9 cellular contexts compared by ENCODE assay signal in genomic region chr6:158041370-158041769, GRCh38. TPM values are rescaled to one million over a fixed set of nuclear protein-coding genes. Genes with fewer than 3 reads are reported as not detected.
DNase-seq lines count a peak whose midpoint lies in the region; ATAC-seq and TF ChIP-seq lines count a peak whose summit lies in the region.
"Had no signal": no experiment of that assay in that cellular context is flagged by ENCODE, and none has a peak within 500 bp of the region (broad histone marks: within the 10 kb centered on the region; RNA-seq: fewer than 3 reads in every experiment).

No MANE protein-coding gene starts in this region.

- no peak for TF ChIP-seq POLR2A in gastroesophageal sphincter (IDR thresholded peaks at IDR 0.05)

- H3K36me3 Mint-ChIP-seq in activated T-helper 2 cell treated with anti-CD3 and anti-CD28 coated beads, Interferon-gamma antibody, Interleukin-2, Interleukin-4, amounts not matched to agents 10 μg/mL and 5 μg/mL and 100 μg/mL, durations not matched to agents 14 hours and 24 hours and 36 hours (ENCODE audit: low read depth): peaks cover 34% of the 10 kb centered on the region

- no peaks in the 10 kb centered on the region for H3K36me3 ChIP-seq in gastroesophageal sphincter
- no peaks in the 10 kb centered on the region for H3K36me3 ChIP-seq in skeletal muscle tissue (ENCODE audit: control insufficient read depth in 3 of 3, insufficient read depth in 3 of 3, low read length in 3 of 3)

- peaks cover 27% of the 10 kb centered on the region for H3K4me1 Mint-ChIP-seq in activated T-helper 2 cell treated with anti-CD3 and anti-CD28 coated beads, Interferon-gamma antibody, Interleukin-2, Interleukin-4, amounts not matched to agents 10 μg/mL and 5 μg/mL and 100 μg/mL, durations not matched to agents 14 hours and 24 hours and 36 hours (ENCODE audit: low read depth)

- TF ChIP-seq CTCF in gastroesophageal sphincter (IDR thresholded peaks at IDR 0.05): no peak

- no peak overlapping the region for H3K4me3 ChIP-seq in gastroesophageal sphincter
- H3K4me3 ChIP-seq in skeletal muscle tissue (ENCODE audit: low read length in 3 of 3): no peak overlapping the region

- peak overlapping the region; percentile 43 for H3K27ac Mint-ChIP-seq in activated T-helper 2 cell treated with anti-CD3 and anti-CD28 coated beads, Interferon-gamma antibody, Interleukin-2, Interleukin-4, amounts not matched to agents 10 μg/mL and 5 μg/mL and 100 μg/mL, durations not matched to agents 14 hours and 24 hours and 36 hours

- H3K27ac ChIP-seq in gastroesophageal sphincter (peak overlapping the region; percentile 25 to 84 (median 82)), skeletal muscle tissue (ENCODE audit: low read depth, low read length) (peak overlapping the region; percentile 94)

- H3K9me3 ChIP-seq in gastroesophageal sphincter (no peaks in the 10 kb centered on the region), skeletal muscle tissue (ENCODE audit: control insufficient read depth in 3 of 3, low read length in 3 of 3) (no peaks in the 10 kb centered on the region)

- no peaks in the 10 kb centered on the region for H3K27me3 ChIP-seq in gastroesophageal sphincter
- no peaks in the 10 kb centered on the region for H3K27me3 ChIP-seq in skeletal muscle tissue (ENCODE audit: control insufficient read depth in 3 of 3, insufficient read depth in 3 of 3, low read length in 3 of 3)

- 82 to 100% methylated on average over 1 to 3 of the region's 4 CpGs for WGBS in gastroesophageal sphincter (ENCODE audit: low coverage in 1 of 2), 2 donors

- H3K9me3 Mint-ChIP-seq in activated T-helper 2 cell treated with anti-CD3 and anti-CD28 coated beads, Interferon-gamma antibody, Interleukin-2, Interleukin-4, amounts not matched to agents 10 μg/mL and 5 μg/mL and 100 μg/mL, durations not matched to agents 14 hours and 24 hours and 36 hours: no peaks in the 10 kb centered on the region

- in situ Hi-C loops in G401 (cut with HindIII; ENCODE audit: low sequenced_read_pairs): no loop called here

- H3K4me3 Mint-ChIP-seq in activated T-helper 2 cell treated with anti-CD3 and anti-CD28 coated beads, Interferon-gamma antibody, Interleukin-2, Interleukin-4, amounts not matched to agents 10 μg/mL and 5 μg/mL and 100 μg/mL, durations not matched to agents 14 hours and 24 hours and 36 hours (ENCODE audit: low read depth): no peak overlapping the region

- TF ChIP-seq EP300 in gastroesophageal sphincter (IDR thresholded peaks at IDR 0.05): no peak

- intact Hi-C loops in activated T-helper 2 cell treated with anti-CD3 and anti-CD28 coated beads, Interferon-gamma antibody, Interleukin-2, Interleukin-4, amounts not matched to agents 10 μg/mL and 5 μg/mL and 100 μg/mL, durations not matched to agents 14 hours and 24 hours and 36 hours (cut with micrococcal nuclease): no loop called here

- peak; percentile 40 for DNase-seq in EH (ENCODE audit: low read depth)
- DNase-seq in activated T-helper 2 cell treated with anti-CD3 and anti-CD28 coated beads, Interferon-gamma antibody, Interleukin-2, Interleukin-4, amounts not matched to agents 10 μg/mL and 5 μg/mL and 100 μg/mL, durations not matched to agents 14 hours and 24 hours and 36 hours (ENCODE audit: low spot score): no peak
- no peak for DNase-seq in G401 (ENCODE audit: low spot score)
- DNase-seq in NCI-H1436 (lab: John Stamatoyannopoulos, UW): no peak
- no peak for DNase-seq in NCI-H1105 (lab: John Stamatoyannopoulos, UW)
- DNase-seq: COR-L47 had no signal

- no peak for ATAC-seq in gastroesophageal sphincter
- no peak for ATAC-seq in GM18873 (IDR thresholded peaks at IDR 0.05; ENCODE audit: low FRiP score, unreplicated experiment)

- no peaks in the 10 kb centered on the region for H3K27me3 Mint-ChIP-seq in activated T-helper 2 cell treated with anti-CD3 and anti-CD28 coated beads, Interferon-gamma antibody, Interleukin-2, Interleukin-4, amounts not matched to agents 10 μg/mL and 5 μg/mL and 100 μg/mL, durations not matched to agents 14 hours and 24 hours and 36 hours (ENCODE audit: low read depth)

- H3K4me1 ChIP-seq in gastroesophageal sphincter: peaks cover 9 to 61% (median 26%) of the 10 kb centered on the region in 3 donors
- peaks cover 47 to 68% (median 61%) of the 10 kb centered on the region in 3 donors for H3K4me1 ChIP-seq in skeletal muscle tissue (ENCODE audit: control insufficient read depth in 3 of 3, insufficient read depth in 3 of 3, low read length in 3 of 3)

- H3K9ac ChIP-seq in skeletal muscle tissue (ENCODE audit: low read depth in 1 of 3, low read length in 3 of 3): peak overlapping the region in 1 of 3 donors; percentile 94

RNA-seq across cellular contexts. Expression of gene SYNJ2, which starts 59.7 kb away (rescaled TPM):
- 21.5 and 23.6 TPM in 2 replicates for total RNA-seq in activated T-helper 2 cell treated with anti-CD3 and anti-CD28 coated beads, Interferon-gamma antibody, Interleukin-2, Interleukin-4, amounts not matched to agents 10 μg/mL and 5 μg/mL and 100 μg/mL, durations not matched to agents 14 hours and 24 hours and 36 hours
- total RNA-seq in gastroesophageal sphincter (10 to 100 TPM; 19.9 to 27.9 (median 21.6) TPM), skeletal muscle tissue (8.4 TPM)
- 12.2 and 16.9 TPM in 2 replicates for total RNA-seq in G401 (2014; rRNA removed; shearing (Covaris generic))
